In the genomic region with DNA sequence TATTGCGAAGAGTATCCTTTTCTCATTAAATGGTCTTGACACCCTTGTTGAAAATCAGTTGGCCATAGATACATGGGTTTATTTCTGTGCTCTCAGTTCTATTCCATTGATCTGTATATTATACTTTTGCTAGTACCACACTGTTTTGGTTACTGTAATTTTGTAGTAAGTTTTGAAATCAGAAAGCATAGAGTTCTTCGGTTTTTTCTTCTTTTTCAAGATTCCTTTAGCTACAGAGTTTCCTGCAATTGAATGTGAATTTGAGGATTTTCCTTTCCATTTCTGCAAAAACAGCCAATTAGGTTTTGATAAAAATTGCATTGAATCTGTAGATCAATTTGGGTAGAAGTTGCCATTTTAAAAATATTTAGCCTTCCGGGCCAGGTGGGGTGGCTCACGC, we compare ENCODE assay signal across 35 cellular contexts.
"Had no signal": no experiment of that assay in that cellular context is flagged by ENCODE, and none has a peak within 500 bp of the region (broad histone marks: within the 10 kb centered on the region; RNA-seq: fewer than 3 reads in every experiment).

No MANE protein-coding gene starts in this region.

- H3K27ac ChIP-seq: adrenal gland, body of pancreas, brain microvascular endothelial cell, breast epithelium, VCaP had no signal

- H3K27me3 Mint-ChIP-seq: activated B cell treated with CpG ODN at 0.5 μM for 24 hours; activated CD4-positive, alpha-beta memory T cell treated with anti-CD3 and anti-CD28 coated beads for 36 hours; activated CD4-positive, alpha-beta T cell treated with anti-CD3 and anti-CD28 coated beads, Interleukin-2, amount 10 ng/mL, durations not matched to agents 24 days and 14 days; activated CD8-positive, alpha-beta T cell treated with anti-CD3 and anti-CD28 coated beads for 36 hours; activated naive CD8-positive, alpha-beta T cell treated with anti-CD3 and anti-CD28 coated beads for 36 hours; activated T-helper 17 cell treated with anti-CD3 and anti-CD28 coated beads, Interleukin-2, amount 50 U/mL, for 72 hours had no signal

- ATAC-seq: activated CD8-positive, alpha-beta T cell treated with anti-CD3 and anti-CD28 coated beads for 36 hours; activated naive CD4-positive, alpha-beta T cell treated with anti-CD3 and anti-CD28 coated beads, Interleukin-2, amount 50 U/mL, for 72 hours; activated T-cell treated with anti-CD3 and anti-CD28 coated beads, Interleukin-2, amount 50 U/mL, for 4 hours; activated T-cell treated with anti-CD3 and anti-CD28 coated beads, Interleukin-2, amount 50 U/mL, for 72 hours; activated T-helper 17 cell treated with anti-CD3 and anti-CD28 coated beads, Interleukin-2, amount 50 U/mL, for 72 hours; body of pancreas had no signal

- H3K4me1 ChIP-seq: adrenal gland, body of pancreas, breast epithelium had no signal

- H3K27ac Mint-ChIP-seq: activated B cell treated with CpG ODN at 0.5 μM for 24 hours; activated CD4-positive, alpha-beta memory T cell treated with anti-CD3 and anti-CD28 coated beads for 36 hours; activated CD4-positive, alpha-beta T cell treated with anti-CD3 and anti-CD28 coated beads, Interleukin-2, amount 10 ng/mL, durations not matched to agents 24 days and 14 days; activated CD8-positive, alpha-beta T cell treated with anti-CD3 and anti-CD28 coated beads for 36 hours; activated naive CD4-positive, alpha-beta T cell treated with anti-CD3 and anti-CD28 coated beads for 36 hours; activated naive CD4-positive, alpha-beta T cell treated with anti-CD3 and anti-CD28 coated beads, Interleukin-2, amount 50 U/mL, for 72 hours; activated naive CD8-positive, alpha-beta T cell treated with anti-CD3 and anti-CD28 coated beads for 36 hours; activated T-cell treated with anti-CD3 and anti-CD28 coated beads, Interleukin-2, amount 50 U/mL, for 72 hours; activated T-helper 1 cell treated with anti-CD3 and anti-CD28 coated beads, Interleukin-12 subunit alpha, Interleukin-12 subunit beta, Interleukin-2, Interleukin-4 antibody, amounts not matched to agents 30 ng/mL and 10 ng/mL and 1 ng/mL, durations not matched to agents 14 hours and 24 hours and 36 hours; activated T-helper 17 cell treated with anti-CD3 and anti-CD28 coated beads, Interleukin-2, amount 50 U/mL, for 72 hours; T-helper 1 cell treated with Interleukin-12 subunit alpha and Interleukin-12 subunit beta and Interleukin-4 antibody, amounts not matched to agents 30 μg/mL and 1 μg/mL, for 36 hours; T-helper 2 cell treated with Interferon-gamma antibody and Interleukin-4, amounts not matched to agents 5 μg/mL and 100 μg/mL, for 36 hours had no signal

- H3K4me3 Mint-ChIP-seq: activated B cell treated with CpG ODN at 0.5 μM for 24 hours; activated CD4-positive, alpha-beta memory T cell treated with anti-CD3 and anti-CD28 coated beads for 36 hours; activated CD4-positive, alpha-beta T cell treated with anti-CD3 and anti-CD28 coated beads, Interleukin-2, amount 10 ng/mL, durations not matched to agents 24 days and 14 days; activated CD8-positive, alpha-beta T cell treated with anti-CD3 and anti-CD28 coated beads for 36 hours; activated naive CD4-positive, alpha-beta T cell treated with anti-CD3 and anti-CD28 coated beads for 36 hours; activated naive CD8-positive, alpha-beta T cell treated with anti-CD3 and anti-CD28 coated beads for 36 hours; activated T-cell treated with anti-CD3 and anti-CD28 coated beads, Interleukin-2, amount 50 U/mL, for 4 hours; activated T-cell treated with anti-CD3 and anti-CD28 coated beads, Interleukin-2, amount 50 U/mL, for 72 hours; activated T-helper 1 cell treated with anti-CD3 and anti-CD28 coated beads, Interleukin-12 subunit alpha, Interleukin-12 subunit beta, Interleukin-2, Interleukin-4 antibody, amounts not matched to agents 30 ng/mL and 10 ng/mL and 1 ng/mL, durations not matched to agents 14 hours and 24 hours and 36 hours; activated T-helper 17 cell treated with anti-CD3 and anti-CD28 coated beads, Interleukin-2, amount 50 U/mL, for 72 hours; T-helper 1 cell treated with Interleukin-12 subunit alpha and Interleukin-12 subunit beta and Interleukin-4 antibody, amounts not matched to agents 30 μg/mL and 1 μg/mL, for 36 hours; T-helper 2 cell treated with Interferon-gamma antibody and Interleukin-4, amounts not matched to agents 5 μg/mL and 100 μg/mL, for 36 hours had no signal

- FAIRE-seq: TTC549 had no signal

- DNase-seq: activated B cell treated with CpG ODN at 0.5 μM for 24 hours; activated CD4-positive, alpha-beta memory T cell treated with anti-CD3 and anti-CD28 coated beads for 36 hours; activated CD4-positive, alpha-beta T cell treated with anti-CD3 and anti-CD28 coated beads for 4 hours; activated CD4-positive, alpha-beta T cell treated with anti-CD3 and anti-CD28 coated beads, Interleukin-2, amount 10 ng/mL, durations not matched to agents 24 days and 14 days; activated CD4-positive, alpha-beta T cell treated with anti-CD3 and anti-CD28 coated beads, Interleukin-2, amount 50 U/mL, for 1 hour; activated CD4-positive, alpha-beta T cell treated with anti-CD3 and anti-CD28 coated beads, Interleukin-2, amount 50 U/mL, for 4 hours; activated CD4-positive, CD25-positive, alpha-beta regulatory T cell treated with anti-CD3 and anti-CD28 coated beads, Interleukin-2, amount 50 U/mL, for 72 hours; activated CD8-positive, alpha-beta memory T cell treated with anti-CD3 and anti-CD28 coated beads, Interleukin-2, amount 50 U/mL, for 4 hours; activated CD8-positive, alpha-beta T cell treated with anti-CD3 and anti-CD28 coated beads for 36 hours; activated effector memory CD4-positive, alpha-beta T cell treated with anti-CD3 and anti-CD28 coated beads, Interleukin-2, amount 50 U/mL, for 16 hours; activated gamma-delta T cell treated with Interleukin-2 at 50 U/mL for 16 hours; activated naive CD4-positive, alpha-beta T cell; activated naive CD4-positive, alpha-beta T cell treated with anti-CD3 and anti-CD28 coated beads for 36 hours; activated naive CD4-positive, alpha-beta T cell treated with anti-CD3 and anti-CD28 coated beads, Interleukin-2, amount 50 U/mL, for 16 hours; activated naive CD8-positive, alpha-beta T cell treated with anti-CD3 and anti-CD28 coated beads for 36 hours; activated T-cell treated with anti-CD3 and anti-CD28 coated beads for 4 hours; activated T-cell treated with anti-CD3 and anti-CD28 coated beads, Interleukin-2, amount 50 U/mL, for 1 hour; activated T-cell treated with anti-CD3 and anti-CD28 coated beads, Interleukin-2, amount 50 U/mL, for 4 hours; activated T-cell treated with anti-CD3 and anti-CD28 coated beads, Interleukin-2, amount 50 U/mL, for 72 hours; adrenal gland; amniotic stem cell; aorta; body of pancreas; brain microvascular endothelial cell; central memory CD4-positive, alpha-beta T cell; T-helper 1 cell; T-helper 9 cell had no signal

- H3K9me3 ChIP-seq: adrenal gland had no signal

- H3K9me3 Mint-ChIP-seq: activated B cell treated with CpG ODN at 0.5 μM for 24 hours; activated CD4-positive, alpha-beta T cell treated with anti-CD3 and anti-CD28 coated beads, Interleukin-2, amount 10 ng/mL, durations not matched to agents 24 days and 14 days; activated T-cell treated with anti-CD3 and anti-CD28 coated beads, Interleukin-2, amount 50 U/mL, for 72 hours; activated T-helper 17 cell treated with anti-CD3 and anti-CD28 coated beads, Interleukin-2, amount 50 U/mL, for 72 hours had no signal

- H3K4me3 ChIP-seq: adrenal gland, body of pancreas, breast epithelium had no signal
